In genomic region chr4:71275004-71275403, GRCh38 we compare ENCODE assay signal across 24 cellular contexts.
A peak's percentile ranks its signal among the peaks of the same experiment; 100 is the strongest.
DNase-seq lines count a peak whose midpoint lies in the region; ATAC-seq and TF ChIP-seq lines count a peak whose summit lies in the region.
"Had no signal": no experiment of that assay in that cellular context is flagged by ENCODE, and none has a peak within 500 bp of the region (broad histone marks: within the 10 kb centered on the region; RNA-seq: fewer than 3 reads in every experiment).

No MANE protein-coding gene starts in this region.

- H3K4me2 ChIP-seq in BLaER1: 0 out of 2 replicates have a peak overlapping the region, but pooled peaks have one; percentile 35
- H3K4me2 ChIP-seq: hepatocyte had no signal

- H3K27me3 Mint-ChIP-seq in WTC11 (ENCODE audit: low read depth): no peaks in the 10 kb centered on the region
- H3K27me3 Mint-ChIP-seq: type B pancreatic cell had no signal

- DNase-seq in EL: peak; percentile 17
- DNase-seq in WTC11 (ENCODE audit: low spot score): no peak
- peak; percentile 6 for DNase-seq in middle frontal gyrus (ENCODE audit: extremely low spot score, low spot score)
- DNase-seq in RWPE1 (ENCODE audit: low spot score): no peak
- no peak for DNase-seq in activated CD4-positive, alpha-beta T cell treated with anti-CD3 and anti-CD28 coated beads, Interleukin-2, amount 50 U/mL, for 4 hours
- DNase-seq: activated CD4-positive, alpha-beta T cell treated with anti-CD3 and anti-CD28 coated beads, Interleukin-2, amount 50 U/mL, for 1 hour; activated gamma-delta T cell treated with Interleukin-2 at 50 U/mL for 16 hours; activated T-cell treated with anti-CD3 and anti-CD28 coated beads, Interleukin-2, amount 50 U/mL, for 48 hours; DMS79; foreskin keratinocyte; GM23248; NCI-H1048; NCI-H446; NCI-H748 treated with DMSO at 0.1 percent for 48 hours; SJCRH30; stimulated activated naive B cell treated with anti-CD40 and anti-IgM and Interleukin-4, amounts not matched to agents 10 μg/mL and 1 μg/mL and 100 μg/mL, for 72 hours had no signal

- H3K27ac ChIP-seq in BLaER1: no peak overlapping the region
- H3K27ac ChIP-seq in RWPE1: no peak overlapping the region
- H3K27ac ChIP-seq: esophagus muscularis mucosa, foreskin keratinocyte, GM23248, hepatocyte, prostate gland, SJCRH30 had no signal

- H3K36me3 Mint-ChIP-seq in WTC11: no peaks in the 10 kb centered on the region
- H3K36me3 Mint-ChIP-seq: type B pancreatic cell had no signal

- H3K9me3 Mint-ChIP-seq in WTC11: no peaks in the 10 kb centered on the region
- H3K9me3 Mint-ChIP-seq: dendritic cell treated with granulocyte-macrophage colony-stimulating factor and Interleukin-4, amounts not matched to agents 40 ng/mL and 50 ng/mL, for 4 days; type B pancreatic cell had no signal

- peaks cover 13% of the 10 kb centered on the region for H3K4me1 ChIP-seq in BLaER1
- H3K4me1 ChIP-seq: prostate gland, SJCRH30 had no signal

- peak overlapping the region; percentile 23; the same call in 1 of the 2 replicates for H3K27ac Mint-ChIP-seq in WTC11
- H3K27ac Mint-ChIP-seq: dendritic cell treated with granulocyte-macrophage colony-stimulating factor and Interleukin-4, amounts not matched to agents 40 ng/mL and 50 ng/mL, for 4 days; memory B cell; stimulated activated naive B cell treated with anti-CD40 and anti-IgM and Interleukin-4, amounts not matched to agents 10 μg/mL and 1 μg/mL and 100 μg/mL, for 72 hours; type B pancreatic cell had no signal

- H3K4me3 Mint-ChIP-seq in WTC11: no peak overlapping the region
- H3K4me3 Mint-ChIP-seq: dendritic cell treated with granulocyte-macrophage colony-stimulating factor and Interleukin-4, amounts not matched to agents 40 ng/mL and 50 ng/mL, for 4 days; memory B cell; stimulated activated naive B cell treated with anti-CD40 and anti-IgM and Interleukin-4, amounts not matched to agents 10 μg/mL and 1 μg/mL and 100 μg/mL, for 72 hours; type B pancreatic cell had no signal

- no peak overlapping the region for H3K4me3 ChIP-seq in BLaER1
- H3K4me3 ChIP-seq: esophagus muscularis mucosa, GM23248, hepatocyte, prostate gland, SJCRH30 had no signal

- H3K9me3 ChIP-seq in BLaER1: no peaks in the 10 kb centered on the region
- H3K9me3 ChIP-seq: esophagus muscularis mucosa, prostate gland, SJCRH30 had no signal

- peaks cover 19% of the 10 kb centered on the region for H3K4me1 Mint-ChIP-seq in WTC11

- POLR2A ChIA-PET in WTC11 (lab: Charles Lee): no interaction called here
- POLR2A ChIA-PET in RWPE1 (lab: Yijun Ruan, JAX; ENCODE audit: low non-redundant PET): no interaction called here

- H3K36me3 ChIP-seq in BLaER1: no peaks in the 10 kb centered on the region
- H3K36me3 ChIP-seq: esophagus muscularis mucosa, prostate gland, SJCRH30 had no signal

- CTCF ChIA-PET in WTC11 (lab: Charles Lee): interaction anchor here (0.7 kb wide), 1 partner anchor 56 kb away, joined by 3 read pairs; no protein-coding TSS in a partner anchor
- CTCF ChIA-PET in RWPE1 (lab: Yijun Ruan, JAX): no interaction called here

- H4K20me1 ChIP-seq in BLaER1: no peaks in the 10 kb centered on the region

- ATAC-seq in WTC11: no peak
- ATAC-seq in HG02973 (IDR thresholded peaks at IDR 0.05; ENCODE audit: unreplicated experiment): no peak
- ATAC-seq: foreskin keratinocyte; stimulated activated naive B cell treated with anti-CD40 and anti-IgM and Interleukin-4, amounts not matched to agents 10 μg/mL and 1 μg/mL and 100 μg/mL, for 72 hours had no signal

- H3K27me3 ChIP-seq in BLaER1: no peaks in the 10 kb centered on the region
- H3K27me3 ChIP-seq: esophagus muscularis mucosa, foreskin keratinocyte, hepatocyte, SJCRH30 had no signal

- no peak overlapping the region for H3K9ac ChIP-seq in BLaER1
- H3K9ac ChIP-seq: GM23248 had no signal

- TF ChIP-seq CTCF in WTC11 (IDR thresholded peaks at IDR 0.05) (no peak), RWPE1 (conservative IDR thresholded peaks at IDR 0.05; ENCODE audit: low read depth) (no peak)

TF ChIP-seq in WTC11, 78 proteins besides CTCF, POLR2A, EP300 and RAD21:
- TF ChIP-seq CDX4 (CRISPR knock-in tag; IDR thresholded peaks at IDR 0.05; ENCODE audit: borderline replicate concordance): no peak

Comparison
In these comparisons a context has a peak if more than half of its experiments do, and no peak if none do; other contexts are left out.
1. DNase-seq: peak in EL (single experiment) and middle frontal gyrus (single experiment); none in WTC11 (single experiment), RWPE1 (single experiment) and activated CD4-positive, alpha-beta T cell treated with anti-CD3 and anti-CD28 coated beads, Interleukin-2, amount 50 U/mL, for 4 hours (0 of 2).